1 cellular context compared by ENCODE assay signal in the genomic region with DNA sequence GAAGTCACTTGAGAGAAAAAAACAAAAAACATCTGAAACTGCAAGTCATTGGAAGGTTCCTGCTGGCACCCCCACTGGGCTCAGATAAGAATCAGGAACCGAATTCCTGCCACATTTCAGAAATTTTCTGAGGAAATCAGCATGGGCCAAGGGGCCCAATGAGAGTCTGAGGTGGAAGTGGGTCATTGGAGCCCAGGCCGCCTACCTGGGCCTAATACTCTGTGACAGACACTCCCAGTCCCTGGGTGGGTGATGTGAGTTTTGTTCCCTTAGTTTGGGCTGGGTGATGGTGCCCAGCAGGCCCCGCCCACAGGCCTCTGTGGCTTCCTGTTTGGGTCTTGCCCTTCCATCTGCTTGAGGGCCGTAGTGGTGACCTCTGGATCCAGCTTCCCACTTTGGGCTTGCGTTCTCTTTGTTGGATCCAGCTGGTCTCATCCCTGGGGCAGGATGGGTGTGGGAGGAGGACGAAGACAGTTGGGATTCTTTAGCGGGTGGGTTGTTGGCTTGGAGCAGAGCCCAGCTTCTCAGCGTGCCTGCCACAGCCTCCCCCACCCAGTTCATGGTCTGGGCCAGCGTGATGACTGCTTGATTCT.
TF ChIP-seq lines count a peak whose summit lies in the region.

No MANE protein-coding gene starts in this region.

TF ChIP-seq in K562, 482 proteins besides CTCF, POLR2A, EP300 and RAD21 (continued from another document):
- TF ChIP-seq, protein P1, sequence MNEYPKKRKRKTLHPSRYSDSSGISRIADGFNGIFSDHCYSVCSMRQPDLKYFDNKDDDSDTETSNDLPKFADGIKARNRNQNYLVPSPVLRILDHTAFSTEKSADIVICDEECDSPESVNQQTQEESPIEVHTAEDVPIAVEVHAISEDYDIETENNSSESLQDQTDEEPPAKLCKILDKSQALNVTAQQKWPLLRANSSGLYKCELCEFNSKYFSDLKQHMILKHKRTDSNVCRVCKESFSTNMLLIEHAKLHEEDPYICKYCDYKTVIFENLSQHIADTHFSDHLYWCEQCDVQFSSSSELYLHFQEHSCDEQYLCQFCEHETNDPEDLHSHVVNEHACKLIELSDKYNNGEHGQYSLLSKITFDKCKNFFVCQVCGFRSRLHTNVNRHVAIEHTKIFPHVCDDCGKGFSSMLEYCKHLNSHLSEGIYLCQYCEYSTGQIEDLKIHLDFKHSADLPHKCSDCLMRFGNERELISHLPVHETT (CRISPR knock-in tag; conservative IDR thresholded peaks at IDR 0.05 in 1 of 2, IDR thresholded peaks at IDR 0.05 in 1 of 2): 0 out of 4 replicates have a peak, but pooled peaks of 1 of the 2 experiments have one; percentile 32
- TF ChIP-seq MAFF (IDR thresholded peaks at IDR 0.05; ENCODE audit: low read length) (peak; percentile 28; the same call in 1 of the 2 replicates), CHD4 (IDR thresholded peaks at IDR 0.05; ENCODE audit: insufficient read depth, insufficient replicate concordance, low read depth, low read length, poor library complexity, severe bottlenecking) (no peak), ZNF696 (CRISPR knock-in tag; conservative IDR thresholded peaks at IDR 0.05) (no peak), CBFA2T2 (conservative IDR thresholded peaks at IDR 0.05) (no peak), ZNF140 (CRISPR knock-in tag; IDR thresholded peaks at IDR 0.05) (no peak), ETV1 (tag; conservative IDR thresholded peaks at IDR 0.05; ENCODE audit: low read depth) (peak; percentile 59), CREBBP (IDR thresholded peaks at IDR 0.05; ENCODE audit: low read depth, low read length) (no peak)
